ENCODE assay signal across 8 cellular contexts in the genomic region with DNA sequence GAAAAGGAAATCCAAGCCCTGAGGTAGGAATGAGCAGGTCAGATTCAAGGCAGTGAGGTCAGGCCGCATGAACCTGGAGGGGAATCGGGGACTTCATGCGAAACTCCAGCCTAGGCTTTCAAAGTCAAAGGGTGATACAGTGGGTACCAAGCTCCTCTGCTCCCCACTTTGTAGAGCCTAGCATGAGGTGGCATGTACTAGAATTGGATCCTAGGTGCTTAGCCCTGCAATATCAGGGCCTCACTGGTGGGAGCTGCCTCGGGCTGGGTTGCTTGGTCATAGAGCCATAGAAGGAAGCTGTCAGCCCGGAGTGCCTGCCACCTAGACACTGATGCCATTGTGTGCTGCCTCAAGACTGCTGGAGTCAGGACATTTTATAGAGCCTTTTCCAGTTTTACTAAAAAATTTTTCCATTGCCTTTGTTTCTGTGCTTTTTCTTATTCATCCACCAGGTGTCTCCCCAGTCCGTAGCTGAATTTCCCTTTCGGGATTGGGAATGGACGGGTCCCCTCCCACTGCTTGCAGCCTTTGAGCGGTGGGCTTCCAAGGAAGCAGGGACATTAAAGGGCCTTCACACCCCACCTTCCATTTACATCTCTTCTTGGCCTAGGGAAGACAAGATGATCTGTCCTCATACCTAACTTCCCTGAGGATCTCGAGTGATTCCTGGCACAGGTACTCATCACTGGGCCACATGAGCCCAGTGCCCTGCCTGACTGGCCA. TPM values are rescaled to one million over a fixed set of nuclear protein-coding genes. Genes with fewer than 3 reads are reported as not detected.
DNase-seq lines count a peak whose midpoint lies in the region; ATAC-seq and TF ChIP-seq lines count a peak whose summit lies in the region.

No MANE protein-coding gene starts in this region.

- H3K27me3 ChIP-seq in Caco-2 (replicated peaks; ENCODE audit: control insufficient read depth, insufficient read depth, low read length) (no peaks in the 10 kb centered on the region), KMS-11 (ENCODE audit: insufficient read depth, low read depth) (no peaks in the 10 kb centered on the region), neural progenitor cell (no peaks in the 10 kb centered on the region)

- H3K79me2 ChIP-seq in KMS-11 (ENCODE audit: insufficient read depth, low read depth), result peaks cover 17% of the 10 kb centered on the region
- H3K79me2 ChIP-seq in neural progenitor cell (ENCODE audit: low read depth), result peaks cover 20% of the 10 kb centered on the region

- H3K4me1 ChIP-seq in Caco-2 (peaks cover 12% of the 10 kb centered on the region), KMS-11 (ENCODE audit: low read depth, poor library complexity, severe bottlenecking) (peaks cover 23% of the 10 kb centered on the region), neural progenitor cell (peaks cover 5% of the 10 kb centered on the region)

- H3K27ac Mint-ChIP-seq in Caco-2 (ENCODE audit: unreplicated experiment), result peak overlapping the region; percentile 43
- peak overlapping the region; percentile 57 for H3K27ac Mint-ChIP-seq in chondrocyte (ENCODE audit: unreplicated experiment)
- H3K27ac Mint-ChIP-seq in neural progenitor cell, result no peak overlapping the region

- H3K4me3 Mint-ChIP-seq in Caco-2 (ENCODE audit: unreplicated experiment), result no peak overlapping the region
- no peak overlapping the region for H3K4me3 Mint-ChIP-seq in chondrocyte (ENCODE audit: unreplicated experiment)
- H3K4me3 Mint-ChIP-seq in neural progenitor cell, result peak overlapping the region; percentile 27

- H3K4me3 ChIP-seq in Caco-2 (ENCODE audit: low read depth, low read length) (no peak overlapping the region), KMS-11 (IDR thresholded peaks at IDR 0.05; ENCODE audit: insufficient read depth, low read depth, low read length) (no peak overlapping the region), neural progenitor cell (no peak overlapping the region)

- TF ChIP-seq CTCF in Caco-2 (IDR thresholded peaks at IDR 0.05; ENCODE audit: insufficient read depth in 1 of 2, low read depth in 1 of 2, low read length in 1 of 2, severe bottlenecking in 1 of 2, unreplicated experiment in 1 of 2) (peak; percentile 59 to 77), KMS-11 (conservative IDR thresholded peaks at IDR 0.05; ENCODE audit: low read depth, low read length) (peak; percentile 58), chondrocyte (IDR thresholded peaks at IDR 0.05) (peak; percentile 88), neural progenitor cell (IDR thresholded peaks at IDR 0.05) (peak; percentile 72)

- CTCF ChIA-PET in Caco-2 (lab: Charles Lee), result interaction anchor here (0.5 to 7.1 kb wide), 4 partner anchors 21 to 120 kb away, joined by 3 to 58 read pairs (median 4); a partner anchor contains a TSS

- H3K9ac ChIP-seq in KMS-11 (no peak overlapping the region), neural progenitor cell (no peak overlapping the region)

- peak in 1 of 2 experiments; percentile 57 for DNase-seq in Caco-2
- no peak for DNase-seq in chondrocyte (ENCODE audit: low spot score)
- peak; percentile 65 for DNase-seq in neural progenitor cell (ENCODE audit: low spot score)
- no peak for DNase-seq in stimulated activated CD4-positive, alpha-beta T cell treated with anti-CD3 and anti-CD28 coated beads, Interleukin-2, amount 100 ng/mL, for 48 hours
- no peak for DNase-seq in T-helper 2 cell

- H4K20me1 ChIP-seq in KMS-11 (ENCODE audit: insufficient read depth) (no peaks in the 10 kb centered on the region), neural progenitor cell (ENCODE audit: low read depth) (peaks cover 6% of the 10 kb centered on the region)

- H3K36me3 ChIP-seq in Caco-2 (ENCODE audit: control insufficient read depth, insufficient read depth, low read length) (peaks cover 1% of the 10 kb centered on the region), KMS-11 (ENCODE audit: insufficient read depth) (peaks cover 5% of the 10 kb centered on the region; the same call in 1 of the 2 replicates), neural progenitor cell (no peaks in the 10 kb centered on the region)

- ATAC-seq in HG02763 (IDR thresholded peaks at IDR 0.05; ENCODE audit: unreplicated experiment) (no peak), HG02981 (IDR thresholded peaks at IDR 0.05; ENCODE audit: unreplicated experiment) (no peak)

- TSS peak; percentile 53 for BruUV-seq in Caco-2 (replicated peaks; lab: Mats Ljungman, UMichigan)

- no peak overlapping the region for H3K27ac ChIP-seq in KMS-11
- H3K27ac ChIP-seq in neural progenitor cell, result no peak overlapping the region

- POLR2A ChIA-PET in Caco-2 (lab: Charles Lee), result no interaction called here

- H3K9me3 ChIP-seq in Caco-2, result no peaks in the 10 kb centered on the region
- no peaks in the 10 kb centered on the region for H3K9me3 ChIP-seq in neural progenitor cell (ENCODE audit: low read depth)

- H3K4me2 ChIP-seq in KMS-11 (no peak overlapping the region), neural progenitor cell (no peak overlapping the region)

- H3K4me1 Mint-ChIP-seq in Caco-2 (ENCODE audit: low read depth, unreplicated experiment) (peaks cover 12% of the 10 kb centered on the region), chondrocyte (ENCODE audit: low read depth) (peaks cover 15% of the 10 kb centered on the region), neural progenitor cell (peaks cover 4% of the 10 kb centered on the region)

- intact Hi-C loops in Caco-2 (cut with micrococcal nuclease; ENCODE audit: unreplicated experiment), result no loop called here

- H3K36me3 Mint-ChIP-seq in Caco-2 (ENCODE audit: insufficient read depth, unreplicated experiment) (peaks cover 55% of the 10 kb centered on the region), chondrocyte (ENCODE audit: low read depth) (peaks cover 12% of the 10 kb centered on the region), neural progenitor cell (peaks cover 10% of the 10 kb centered on the region)

- H3F3A ChIP-seq in neural progenitor cell (ENCODE audit: low read depth), result peaks cover 57% of the 10 kb centered on the region

- no peak overlapping the region for H2AFZ ChIP-seq in KMS-11 (ENCODE audit: low read depth)
- H2AFZ ChIP-seq in neural progenitor cell (replicated peaks), result no peak overlapping the region

- H3K27me3 Mint-ChIP-seq in Caco-2 (ENCODE audit: insufficient read depth, unreplicated experiment) (no peaks in the 10 kb centered on the region), chondrocyte (ENCODE audit: low read depth) (no peaks in the 10 kb centered on the region), neural progenitor cell (ENCODE audit: insufficient read depth, low read depth) (peaks cover 4% of the 10 kb centered on the region)

- H3K9me3 Mint-ChIP-seq in Caco-2 (ENCODE audit: unreplicated experiment), result no peaks in the 10 kb centered on the region
- no peaks in the 10 kb centered on the region for H3K9me3 Mint-ChIP-seq in chondrocyte (ENCODE audit: low read depth)
- no peaks in the 10 kb centered on the region for H3K9me3 Mint-ChIP-seq in neural progenitor cell

RNA-seq across cellular contexts. Expression of a gene that starts 5.5 kb away (rescaled TPM):
- 53.3 and 54.8 TPM in 2 replicates for total RNA-seq in Caco-2 (2022)
- total RNA-seq in chondrocyte, result 58.9 to 80.7 TPM (median 79.4 TPM) in 3 replicates
- total RNA-seq in neural progenitor cell (ENCODE audit: low replicate concordance), result 34.7 and 111 TPM in 2 replicates

RNA-seq across cellular contexts. Expression of a gene that starts 6.8 kb away (rescaled TPM):
- total RNA-seq in Caco-2 (2022), result 26.2 and 29.8 TPM in 2 replicates
- 4.8 to 6.6 TPM (median 5.4 TPM) in 3 replicates for total RNA-seq in chondrocyte
- total RNA-seq in neural progenitor cell (ENCODE audit: low replicate concordance), result 6.4 and 7.1 TPM in 2 replicates

RNA-seq across cellular contexts. Expression of a gene that starts 6.8 kb away (rescaled TPM):
- 82.1 and 84.1 TPM in 2 replicates for total RNA-seq in Caco-2 (2022)
- 54.0 to 74.1 TPM (median 57.3 TPM) in 3 replicates for total RNA-seq in chondrocyte
- total RNA-seq in neural progenitor cell (ENCODE audit: low replicate concordance), result 24.5 and 55.8 TPM in 2 replicates

RNA-seq across cellular contexts. Expression of a gene that starts 24.8 kb away (rescaled TPM):
- total RNA-seq in Caco-2 (2022) (67.3 and 81.2 TPM in 2 replicates), chondrocyte (4.8 to 8.0 TPM (median 7.9 TPM) in 3 replicates), neural progenitor cell (ENCODE audit: low replicate concordance) (2.3 and 5.4 TPM in 2 replicates)

RNA-seq across cellular contexts. Expression of a gene that starts 36.8 kb away (rescaled TPM):
- total RNA-seq in Caco-2 (2022) (1.4 and 1.5 TPM in 2 replicates), chondrocyte (1.4 to 1.8 TPM (median 1.7 TPM) in 3 replicates), neural progenitor cell (ENCODE audit: low replicate concordance) (0.25 TPM in 1 of 2 replicates, not detected in the other)
